ENCODE assay signal across 4 cellular contexts in the genomic region with DNA sequence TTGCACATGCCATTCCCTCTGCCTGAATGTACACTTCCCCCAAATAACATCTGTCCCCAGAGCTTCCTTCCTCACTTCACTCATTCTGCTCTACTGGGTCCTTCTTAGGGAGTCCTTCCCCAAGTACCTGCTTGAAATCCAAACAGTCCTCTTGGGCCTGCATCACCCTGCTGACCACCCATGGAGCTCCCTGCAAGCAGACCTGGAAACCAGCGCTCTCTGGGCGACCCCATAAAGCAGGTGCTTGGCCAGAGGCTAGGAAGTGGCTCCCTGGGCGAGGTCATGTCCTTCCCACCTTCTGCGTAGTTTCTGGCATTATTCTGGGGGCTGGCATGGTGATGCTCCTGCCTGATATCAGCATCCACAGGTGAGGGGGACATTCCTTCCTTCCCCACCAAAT. TPM values are rescaled to one million over a fixed set of nuclear protein-coding genes. Genes with fewer than 3 reads are reported as not detected.
"Had no signal": no experiment of that assay in that cellular context is flagged by ENCODE, and none has a peak within 500 bp of the region (broad histone marks: within the 10 kb centered on the region; RNA-seq: fewer than 3 reads in every experiment).

No MANE protein-coding gene starts in this region.

- H3K4me3 ChIP-seq: GM12878 had no signal

- ATAC-seq: GM12878 had no signal

- DNase-seq: GDM1, GF-D8 had no signal

RNA-seq across cellular contexts. Expression of a gene that starts 12.2 kb away (rescaled TPM):
- total RNA-seq: G401 had no signal
